15 cellular contexts compared by ENCODE assay signal in the genomic region with DNA sequence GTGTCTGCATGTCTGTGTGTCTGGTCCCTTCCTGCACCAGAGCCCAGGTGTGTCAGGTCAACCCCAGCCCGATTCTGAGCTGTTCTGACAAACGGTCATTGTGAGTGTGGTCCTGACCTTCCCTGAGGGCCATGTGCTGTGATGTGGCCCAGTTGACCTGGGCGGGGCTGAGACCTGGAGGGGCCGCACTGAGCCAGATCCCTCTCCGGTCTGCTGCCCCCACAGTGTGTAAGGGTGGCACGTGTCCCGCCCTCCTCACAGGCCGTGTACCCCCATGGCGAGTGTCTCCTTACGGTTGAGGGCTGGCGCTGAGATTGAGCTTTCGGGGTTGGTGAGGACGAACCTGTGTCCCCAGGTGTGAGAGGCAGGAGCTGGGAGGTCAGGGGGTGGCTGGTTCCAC.
DNase-seq lines count a peak whose midpoint lies in the region; ATAC-seq and TF ChIP-seq lines count a peak whose summit lies in the region.
"Had no signal": no experiment of that assay in that cellular context is flagged by ENCODE, and none has a peak within 500 bp of the region (broad histone marks: within the 10 kb centered on the region; RNA-seq: fewer than 3 reads in every experiment).

No MANE protein-coding gene starts in this region.

- H3K4me1 ChIP-seq in left ventricle myocardium inferior = peaks cover 10% of the 10 kb centered on the region
- no peaks in the 10 kb centered on the region for H3K4me1 ChIP-seq in right cardiac atrium (ENCODE audit: control insufficient read depth, insufficient read depth, low read length)
- no peaks in the 10 kb centered on the region for H3K4me1 ChIP-seq in colonic mucosa
- H3K4me1 ChIP-seq in upper lobe of right lung = peaks cover 4% of the 10 kb centered on the region

- H3K27ac ChIP-seq in left ventricle myocardium inferior (replicated peaks) = no peak overlapping the region
- no peak overlapping the region for H3K27ac ChIP-seq in right cardiac atrium (ENCODE audit: low read length)
- no peak overlapping the region for H3K27ac ChIP-seq in colonic mucosa
- no peak overlapping the region for H3K27ac ChIP-seq in upper lobe of right lung
- H3K27ac ChIP-seq: GM23248, Peyer's patch had no signal

- intact Hi-C loops in left ventricle myocardium inferior (cut with micrococcal nuclease) = no loop called here
- intact Hi-C loops in right cardiac atrium (cut with DNase I) = no loop called here
- intact Hi-C loops in colonic mucosa (cut with DNase I) = no loop called here
- intact Hi-C loops in upper lobe of right lung (cut with DNase I) = no loop called here

- H3K9ac ChIP-seq in colonic mucosa (ENCODE audit: low read depth in 2 of 2, low read length in 2 of 2) = no peak overlapping the region
- H3K9ac ChIP-seq: GM23248 had no signal

- H3K4me3 ChIP-seq in left ventricle myocardium inferior (no peak overlapping the region), right cardiac atrium (ENCODE audit: low read length) (no peak overlapping the region), colonic mucosa (no peak overlapping the region), upper lobe of right lung (no peak overlapping the region)
- H3K4me3 ChIP-seq: GM23248, Peyer's patch had no signal

- H3K36me3 ChIP-seq in left ventricle myocardium inferior (no peaks in the 10 kb centered on the region), colonic mucosa (no peaks in the 10 kb centered on the region), upper lobe of right lung (no peaks in the 10 kb centered on the region)
- H3K36me3 ChIP-seq: Peyer's patch had no signal

- WGBS in right cardiac atrium = 78% methylated on average over 13 of the region's 13 CpGs

- DNase-seq in left ventricle myocardium inferior (peak; percentile 5), right cardiac atrium (no peak), colonic mucosa (peak; percentile 11), mesenteric fat pad (ENCODE audit: low spot score) (peak; percentile 75), upper lobe of right lung (peak; percentile 38), NCI-H510A treated with DMSO at 0.1 percent for 48 hours (lab: John Stamatoyannopoulos, UW) (no peak), NCI-H446 (lab: John Stamatoyannopoulos, UW) (no peak)
- DNase-seq: ACHN; Calu3; CD4-positive, alpha-beta T cell; DMS79 treated with DMSO at 0.1 percent for 48 hours; GM23248; KBM-7; NCI-H1694 had no signal

- H3K9me3 ChIP-seq in left ventricle myocardium inferior (replicated peaks) (no peaks in the 10 kb centered on the region), right cardiac atrium (ENCODE audit: control insufficient read depth, low read length) (no peaks in the 10 kb centered on the region), colonic mucosa (no peaks in the 10 kb centered on the region), upper lobe of right lung (no peaks in the 10 kb centered on the region)
- H3K9me3 ChIP-seq: Peyer's patch had no signal

- no peak for ATAC-seq in right cardiac atrium
- peak; percentile 3 for ATAC-seq in upper lobe of right lung

- H3K27me3 ChIP-seq in left ventricle myocardium inferior (ENCODE audit: low read depth) (peaks cover 91% of the 10 kb centered on the region), right cardiac atrium (ENCODE audit: control insufficient read depth, insufficient read depth) (no peaks in the 10 kb centered on the region), colonic mucosa (peaks cover 19% of the 10 kb centered on the region), upper lobe of right lung (peaks cover 56% of the 10 kb centered on the region)

- no peak for TF ChIP-seq CTCF in left ventricle myocardium inferior (IDR thresholded peaks at IDR 0.05; ENCODE audit: borderline replicate concordance)
- no peak for TF ChIP-seq CTCF in colonic mucosa (IDR thresholded peaks at IDR 0.05)
- TF ChIP-seq CTCF in upper lobe of right lung (IDR thresholded peaks at IDR 0.05) = no peak

Comparison
In these comparisons a context has a peak if more than half of its experiments do, and no peak if none do; other contexts are left out.
1. DNase-seq: peak in left ventricle myocardium inferior (single experiment), colonic mucosa (single experiment), mesenteric fat pad (single experiment) and upper lobe of right lung (single experiment); none in right cardiac atrium (0 of 3), NCI-H510A treated with DMSO at 0.1 percent for 48 hours (single experiment) and NCI-H446 (0 of 2).